ENCODE assay signal across 20 cellular contexts in genomic region chr7:4072161-4072925, GRCh38.
"Had no signal": no experiment of that assay in that cellular context is flagged by ENCODE, and none has a peak within 500 bp of the region (broad histone marks: within the 10 kb centered on the region; RNA-seq: fewer than 3 reads in every experiment).

No MANE protein-coding gene starts in this region.

- H3K36me3 Mint-ChIP-seq: activated naive CD8-positive, alpha-beta T cell; natural killer cell treated with Interleukin-12 subunit alpha and Interleukin-12 subunit beta and Interleukin-15 and Interleukin-18, amount 100 ng/mL, for 72 hours had no signal

- ATAC-seq: activated CD8-positive, alpha-beta T cell treated with anti-CD3 and anti-CD28 coated beads, Interleukin-2, amount 10 ng/mL, durations not matched to agents 7 days and 5 days; activated T-helper 17 cell treated with anti-CD3 and anti-CD28 coated beads, Interleukin-2, amount 50 U/mL, for 72 hours had no signal

- H3K4me3 Mint-ChIP-seq: activated CD8-positive, alpha-beta T cell treated with anti-CD3 and anti-CD28 coated beads, Interleukin-2, amount 10 ng/mL, durations not matched to agents 7 days and 5 days; activated naive CD8-positive, alpha-beta T cell; activated T-cell treated with anti-CD3 and anti-CD28 coated beads, Interleukin-2, amount 50 U/mL, for 24 hours; activated T-helper 17 cell treated with anti-CD3 and anti-CD28 coated beads, Interleukin-2, amount 50 U/mL, for 72 hours; natural killer cell treated with Interleukin-12 subunit alpha and Interleukin-12 subunit beta and Interleukin-15 and Interleukin-18, amount 100 ng/mL, for 72 hours had no signal

- H3K27ac Mint-ChIP-seq: activated CD8-positive, alpha-beta T cell treated with anti-CD3 and anti-CD28 coated beads, Interleukin-2, amount 10 ng/mL, durations not matched to agents 7 days and 5 days; activated naive CD8-positive, alpha-beta T cell; activated T-cell treated with anti-CD3 and anti-CD28 coated beads, Interleukin-2, amount 50 U/mL, for 24 hours; activated T-helper 17 cell treated with anti-CD3 and anti-CD28 coated beads, Interleukin-2, amount 50 U/mL, for 72 hours; natural killer cell treated with Interleukin-12 subunit alpha and Interleukin-12 subunit beta and Interleukin-15 and Interleukin-18, amount 100 ng/mL, for 72 hours had no signal

- H3K4me1 ChIP-seq: adrenal gland, colonic mucosa, thyroid gland had no signal

- H3K27ac ChIP-seq: adrenal gland, colonic mucosa, dorsolateral prefrontal cortex, epithelial cell of prostate, thyroid gland had no signal

- DNase-seq: activated CD4-positive, alpha-beta T cell treated with anti-CD3 and anti-CD28 coated beads for 1 hour; activated CD4-positive, alpha-beta T cell treated with anti-CD3 and anti-CD28 coated beads, Interleukin-2, amount 50 U/mL, for 1 hour; activated CD8-positive, alpha-beta T cell treated with anti-CD3 and anti-CD28 coated beads, Interleukin-2, amount 10 ng/mL, durations not matched to agents 7 days and 5 days; activated naive CD4-positive, alpha-beta T cell; activated T-cell treated with anti-CD3 and anti-CD28 coated beads, Interleukin-2, amount 50 U/mL, for 24 hours; colonic mucosa; dorsolateral prefrontal cortex; foreskin fibroblast; hippocampal formation; midbrain; occipital lobe; SK-N-SH; stimulated activated CD4-positive, alpha-beta T cell treated with anti-CD3 and anti-CD28 coated beads, Interleukin-4, amount 100 ng/mL, for 24 hours; stimulated activated naive CD4-positive, alpha-beta T cell treated with Interleukin-2 at 50 U/mL for 16 hours; thyroid gland had no signal

- H3K27me3 Mint-ChIP-seq: activated naive CD8-positive, alpha-beta T cell; activated T-cell treated with anti-CD3 and anti-CD28 coated beads, Interleukin-2, amount 50 U/mL, for 24 hours had no signal

- H3K9me2 ChIP-seq: SK-N-SH had no signal

- H3K4me3 ChIP-seq: adrenal gland, colonic mucosa, dorsolateral prefrontal cortex, thyroid gland had no signal

- H3K27me3 ChIP-seq: adrenal gland, colonic mucosa, dorsolateral prefrontal cortex, thyroid gland had no signal

- H3K36me3 ChIP-seq: adrenal gland, colonic mucosa, thyroid gland had no signal

- H3K9me3 Mint-ChIP-seq: activated T-helper 17 cell treated with anti-CD3 and anti-CD28 coated beads, Interleukin-2, amount 50 U/mL, for 72 hours; natural killer cell treated with Interleukin-12 subunit alpha and Interleukin-12 subunit beta and Interleukin-15 and Interleukin-18, amount 100 ng/mL, for 72 hours had no signal

- H3K4me1 Mint-ChIP-seq: activated T-helper 17 cell treated with anti-CD3 and anti-CD28 coated beads, Interleukin-2, amount 50 U/mL, for 72 hours had no signal

- H3K9me3 ChIP-seq: adrenal gland, colonic mucosa, SK-N-SH, thyroid gland had no signal

- H3K4me2 ChIP-seq: SK-N-SH had no signal
